In the genomic region with DNA sequence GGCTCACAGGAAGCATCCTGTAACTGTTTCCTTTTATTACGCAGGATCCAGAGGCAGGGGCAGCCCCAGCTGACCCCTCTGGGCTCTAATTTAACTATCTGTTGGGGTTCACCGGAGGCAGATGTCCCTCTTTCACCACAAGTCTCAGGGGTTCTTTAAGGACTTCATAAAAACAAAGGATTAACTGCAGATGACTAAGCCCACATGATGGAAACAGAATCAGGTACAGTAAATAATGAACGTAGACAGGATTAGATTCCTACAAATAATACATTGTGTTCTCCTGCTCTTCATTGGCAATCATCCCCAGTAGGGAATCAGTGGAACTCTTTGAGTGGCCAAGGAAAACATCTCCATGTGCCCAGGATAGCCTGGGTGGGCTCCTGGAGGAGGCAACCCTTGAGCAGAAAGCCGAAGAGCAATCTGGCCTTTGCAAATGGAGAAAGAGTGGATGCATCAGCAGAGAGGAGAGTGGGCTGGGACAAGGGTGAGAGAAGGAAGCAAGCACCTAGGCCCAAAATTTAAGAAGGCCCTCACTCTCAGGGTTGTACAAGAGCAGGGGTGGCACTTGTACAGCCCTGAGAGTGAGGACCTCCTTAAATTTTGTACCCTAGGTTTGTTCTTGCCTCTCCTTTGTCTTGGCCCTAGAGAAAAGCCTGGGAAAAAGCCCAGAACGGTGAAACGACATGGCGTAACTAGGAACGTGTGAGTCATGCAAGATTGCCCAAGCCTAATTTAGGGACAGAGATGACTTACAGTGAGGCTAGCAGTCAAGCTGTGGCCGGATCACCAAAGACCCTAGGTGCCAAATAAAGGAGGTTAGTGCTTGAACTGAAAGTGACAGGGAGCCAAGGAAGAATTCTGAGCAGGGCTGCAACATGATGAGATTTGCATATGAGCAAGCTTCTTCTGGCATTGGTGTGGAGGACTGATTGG, we compare ENCODE assay signal across 12 cellular contexts. TPM values are rescaled to one million over a fixed set of nuclear protein-coding genes. Genes with fewer than 3 reads are reported as not detected.
DNase-seq lines count a peak whose midpoint lies in the region; ATAC-seq and TF ChIP-seq lines count a peak whose summit lies in the region.
"Had no signal": no experiment of that assay in that cellular context is flagged by ENCODE, and none has a peak within 500 bp of the region (broad histone marks: within the 10 kb centered on the region; RNA-seq: fewer than 3 reads in every experiment).

No MANE protein-coding gene starts in this region.

- CTCF ChIA-PET in CD8-positive, alpha-beta memory T cell (lab: Charles Lee): no interaction called here
- CTCF ChIA-PET in PC-3 (lab: Charles Lee): no interaction called here

- peaks cover 2 to 6% of the 10 kb centered on the region in 2 donors for H3K27me3 Mint-ChIP-seq in CD8-positive, alpha-beta memory T cell

- no peak overlapping the region for H2AFZ ChIP-seq in PC-3 (ENCODE audit: low read length)
- H2AFZ ChIP-seq: neural progenitor cell had no signal

- peaks cover 16 to 32% (median 24%) of the 10 kb centered on the region in 3 donors for H3K4me1 Mint-ChIP-seq in CD8-positive, alpha-beta memory T cell
- H3K4me1 Mint-ChIP-seq: neural progenitor cell had no signal

- intact Hi-C loops in PC-3 (cut with micrococcal nuclease): no loop called here

- no peak overlapping the region for H3K4me2 ChIP-seq in PC-3 (ENCODE audit: low read length)
- H3K4me2 ChIP-seq: neural progenitor cell had no signal

- H3K9ac ChIP-seq in PC-3 (ENCODE audit: low read length): no peak overlapping the region
- H3K9ac ChIP-seq: neural progenitor cell had no signal

- H3K9me3 ChIP-seq in CD8-positive, alpha-beta memory T cell (ENCODE audit: low read length): no peaks in the 10 kb centered on the region
- H3K9me3 ChIP-seq in PC-3 (ENCODE audit: low read length): no peaks in the 10 kb centered on the region

- peak overlapping the region; percentile 24 for H3K27ac ChIP-seq in CD8-positive, alpha-beta memory T cell (ENCODE audit: low read depth, low read length)
- H3K27ac ChIP-seq in PC-3 (ENCODE audit: low read length): 0 out of 2 replicates have a peak overlapping the region, but pooled peaks have one; percentile 0
- H3K27ac ChIP-seq: neural progenitor cell, VCaP had no signal

- H3F3A ChIP-seq in PC-3 (ENCODE audit: low read length, unreplicated experiment): no peaks in the 10 kb centered on the region

- TF ChIP-seq CTCF in PC-3 (conservative IDR thresholded peaks at IDR 0.05; ENCODE audit: low read depth, low read length) (no peak), retinal pigment epithelial cell (conservative IDR thresholded peaks at IDR 0.05; ENCODE audit: low read depth, low read length) (no peak)

- no TSS peak for BruUV-seq in PC-3 (replicated peaks; lab: Mats Ljungman, UMichigan)

- peak overlapping the region in 6 of 8 donors; percentile 38 to 92 (median 42) for H3K27ac Mint-ChIP-seq in CD8-positive, alpha-beta memory T cell
- H3K27ac Mint-ChIP-seq: neural progenitor cell had no signal

- no peaks in the 10 kb centered on the region for H3K79me2 ChIP-seq in PC-3 (ENCODE audit: low read length)

- peak; percentile 82 for ATAC-seq in PC-3
- ATAC-seq in HG03469 (IDR thresholded peaks at IDR 0.05; ENCODE audit: unreplicated experiment): no peak
- ATAC-seq in HG03175 (IDR thresholded peaks at IDR 0.05; ENCODE audit: unreplicated experiment): no peak

- no peaks in the 10 kb centered on the region for H4K20me1 ChIP-seq in PC-3 (ENCODE audit: low read length)

- POLR2A ChIA-PET in CD8-positive, alpha-beta memory T cell (lab: Charles Lee): interaction anchor here (0.6 kb wide), 1 partner anchor 72 kb away, joined by 6 read pairs; no protein-coding TSS in a partner anchor
- POLR2A ChIA-PET in PC-3 (lab: Charles Lee; ENCODE audit: unreplicated experiment): no interaction called here

- H3K4me1 ChIP-seq in CD8-positive, alpha-beta memory T cell (ENCODE audit: insufficient read depth, low read length): peaks cover 16% of the 10 kb centered on the region
- H3K4me1 ChIP-seq in PC-3 (ENCODE audit: insufficient read depth, low read length): no peaks in the 10 kb centered on the region

- no peaks in the 10 kb centered on the region for H3K36me3 ChIP-seq in CD8-positive, alpha-beta memory T cell (ENCODE audit: insufficient read depth, low read length)
- H3K36me3 ChIP-seq in PC-3 (ENCODE audit: low read depth, low read length): no peaks in the 10 kb centered on the region
- H3K36me3 ChIP-seq: neural progenitor cell had no signal

- no peaks in the 10 kb centered on the region for H3K9me3 Mint-ChIP-seq in CD8-positive, alpha-beta memory T cell
- H3K9me3 Mint-ChIP-seq: effector memory CD8-positive, alpha-beta T cell; neural progenitor cell had no signal

- no peak overlapping the region for H3K4me3 ChIP-seq in CD8-positive, alpha-beta memory T cell (ENCODE audit: low read length)
- H3K4me3 ChIP-seq in PC-3 (ENCODE audit: low read length): no peak overlapping the region
- H3K4me3 ChIP-seq in retinal pigment epithelial cell (ENCODE audit: low read length): no peak overlapping the region
- H3K4me3 ChIP-seq: neural progenitor cell had no signal

- H3K36me3 Mint-ChIP-seq in CD8-positive, alpha-beta memory T cell: no peaks in the 10 kb centered on the region
- H3K36me3 Mint-ChIP-seq: neural progenitor cell had no signal

- H3K9me2 ChIP-seq in PC-3 (replicated peaks; ENCODE audit: low read length): no peaks in the 10 kb centered on the region

- no peak for DNase-seq in CD8-positive, alpha-beta memory T cell
- DNase-seq in PC-3 (peak; percentile 17), fibroblast of gingiva (ENCODE audit: low read depth) (peak; percentile 96), retinal pigment epithelial cell (ENCODE audit: low read depth) (peak; percentile 88), Ammon's horn (ENCODE audit: low spot score) (no peak)
- DNase-seq in activated T-cell treated with anti-CD3 and anti-CD28 coated beads, Interleukin-2, amount 50 U/mL, for 48 hours: no peak
- DNase-seq: effector memory CD8-positive, alpha-beta T cell; NCI-H1417 had no signal

- no peaks in the 10 kb centered on the region for H3K27me3 ChIP-seq in CD8-positive, alpha-beta memory T cell (ENCODE audit: insufficient read depth, low read length, poor library complexity, severe bottlenecking)
- H3K27me3 ChIP-seq in PC-3 (ENCODE audit: low read length): no peaks in the 10 kb centered on the region
- H3K27me3 ChIP-seq: neural progenitor cell had no signal

- no peak overlapping the region for H3K4me3 Mint-ChIP-seq in CD8-positive, alpha-beta memory T cell
- H3K4me3 Mint-ChIP-seq: neural progenitor cell had no signal

RNA-seq across cellular contexts. Expression of a gene that starts 24.8 kb away (rescaled TPM):
- 1 to 10 TPM; 1.7 to 2.1 TPM for total RNA-seq in CD8-positive, alpha-beta memory T cell
- 2.9 TPM for polyA plus RNA-seq in CD8-positive, alpha-beta memory T cell
- 21.8 and 27.5 TPM in 2 replicates for total RNA-seq in PC-3 (2014; rRNA removed)

Comparison
In these comparisons a context has a peak if more than half of its experiments do, and no peak if none do; other contexts are left out.
1. DNase-seq: peak in PC-3 (single experiment), fibroblast of gingiva (single experiment) and retinal pigment epithelial cell (single experiment); none in CD8-positive, alpha-beta memory T cell (0 of 5), Ammon's horn (single experiment) and activated T-cell treated with anti-CD3 and anti-CD28 coated beads, Interleukin-2, amount 50 U/mL, for 48 hours (0 of 2).